Comparison of ENCODE assay signal across 8 cellular contexts in genomic region chr12:51341259-51342007, GRCh38. TPM values are rescaled to one million over a fixed set of nuclear protein-coding genes. Genes with fewer than 3 reads are reported as not detected.
DNase-seq lines count a peak whose midpoint lies in the region; ATAC-seq and TF ChIP-seq lines count a peak whose summit lies in the region.

No MANE protein-coding gene starts in this region.

- no peak overlapping the region for H3K27ac ChIP-seq in liver (ENCODE audit: low read depth in 1 of 2, low read length in 2 of 2)

- peaks cover 0 to 6% (median 2%) of the 10 kb centered on the region in 4 donors for H3K4me1 ChIP-seq in liver (ENCODE audit: control insufficient read depth in 4 of 4, insufficient read depth in 4 of 4, low read length in 3 of 4)

- ATAC-seq in HG03175 (IDR thresholded peaks at IDR 0.05; ENCODE audit: unreplicated experiment): no peak

- H3K9me3 ChIP-seq in liver (ENCODE audit: control insufficient read depth in 4 of 4, low read length in 3 of 4): no peaks in the 10 kb centered on the region

- peak overlapping the region; percentile 69 for H3K27ac Mint-ChIP-seq in activated CD4-positive, alpha-beta T cell treated with anti-CD3 and anti-CD28 coated beads, Interleukin-2, amount 10 ng/mL, durations not matched to agents 7 days and 5 days

- WGBS in liver: 25% methylated on average over 9 of the region's 9 CpGs

- TF ChIP-seq RAD21 in liver (IDR thresholded peaks at IDR 0.05): peak; percentile 97

- DNase-seq in BJ (ENCODE audit: low read depth): peak; percentile 28
- DNase-seq in H7: peak; percentile 79
- peak; percentile 27 to 78 for DNase-seq in NCI-H446 (lab: John Stamatoyannopoulos, UW)
- peak; percentile 81 for DNase-seq in activated CD4-positive, alpha-beta T cell treated with anti-CD3 and anti-CD28 coated beads, Interleukin-2, amount 10 ng/mL, durations not matched to agents 7 days and 5 days
- peak; percentile 64 for DNase-seq in dedifferentiated amniotic fluid mesenchymal stem cell (ENCODE audit: extremely low spot score)
- peak in 2 of 3 donors; percentile 50 to 55 for DNase-seq in stimulated activated CD4-positive, alpha-beta T cell treated with anti-CD3 and anti-CD28 coated beads, TNF-alpha, amount 100 ng/mL, for 1 hour (ENCODE audit: low read depth in 3 of 3, low spot score in 1 of 3)

- H3K36me3 Mint-ChIP-seq in activated CD4-positive, alpha-beta T cell treated with anti-CD3 and anti-CD28 coated beads, Interleukin-2, amount 10 ng/mL, durations not matched to agents 7 days and 5 days (ENCODE audit: low read depth): no peaks in the 10 kb centered on the region

- CTCF ChIA-PET in BJ (lab: Yijun Ruan, JAX): interaction anchor here (0.6 to 2.7 kb wide), 51 partner anchors 9 to 1000 kb away, joined by 3 to 35 read pairs (median 4); partner anchors contain the start of genes CSRNP2, POU6F1, SLC11A2 and SMAGP
- CTCF ChIA-PET in activated CD4-positive, alpha-beta T cell treated with anti-CD3 and anti-CD28 coated beads, Interleukin-2, amount 10 ng/mL, durations not matched to agents 7 days and 5 days (lab: Charles Lee): interaction anchor here (0.5 to 3.4 kb wide), 39 partner anchors 10 to 1081 kb away, joined by 3 to 46 read pairs (median 4); partner anchors contain the start of genes BIN2, POU6F1 and SMAGP

- H3K36me3 ChIP-seq in BJ (ENCODE audit: control insufficient read depth, insufficient read depth, low read length) (no peaks in the 10 kb centered on the region), H7 (replicated peaks; ENCODE audit: control insufficient read depth, insufficient read depth, low read length) (no peaks in the 10 kb centered on the region), liver (ENCODE audit: control insufficient read depth in 4 of 4, insufficient read depth in 3 of 4, low read depth in 1 of 4, low read length in 3 of 4) (no peaks in the 10 kb centered on the region)

- no peaks in the 10 kb centered on the region for H3K9me3 Mint-ChIP-seq in activated CD4-positive, alpha-beta T cell treated with anti-CD3 and anti-CD28 coated beads, Interleukin-2, amount 10 ng/mL, durations not matched to agents 7 days and 5 days

- peak overlapping the region; percentile 24 to 72 for H3K9ac ChIP-seq in liver (ENCODE audit: low read depth in 1 of 2, low read length in 2 of 2)

- H3K4me1 Mint-ChIP-seq in activated CD4-positive, alpha-beta T cell treated with anti-CD3 and anti-CD28 coated beads, Interleukin-2, amount 10 ng/mL, durations not matched to agents 7 days and 5 days: peaks cover 13% of the 10 kb centered on the region

- POLR2A ChIA-PET in BJ (lab: Charles Lee): no interaction called here
- POLR2A ChIA-PET in activated CD4-positive, alpha-beta T cell treated with anti-CD3 and anti-CD28 coated beads, Interleukin-2, amount 10 ng/mL, durations not matched to agents 7 days and 5 days (lab: Charles Lee): interaction anchor here (1.1 kb wide), 1 partner anchor 28 kb away, joined by 5 read pairs; no protein-coding TSS in a partner anchor

- H3K27me3 ChIP-seq in BJ (ENCODE audit: control insufficient read depth, insufficient read depth, low read length) (no peaks in the 10 kb centered on the region), H7 (ENCODE audit: control insufficient read depth, insufficient read depth, low read length) (no peaks in the 10 kb centered on the region), liver (ENCODE audit: control insufficient read depth in 4 of 4, insufficient read depth in 4 of 4, low read length in 3 of 4) (no peaks in the 10 kb centered on the region)

- H3K27me3 Mint-ChIP-seq in activated CD4-positive, alpha-beta T cell treated with anti-CD3 and anti-CD28 coated beads, Interleukin-2, amount 10 ng/mL, durations not matched to agents 7 days and 5 days: no peaks in the 10 kb centered on the region

- H3K4me3 ChIP-seq in BJ (ENCODE audit: low read depth, low read length) (no peak overlapping the region), H7 (ENCODE audit: insufficient read depth, low read depth, low read length) (no peak overlapping the region), liver (ENCODE audit: low read depth in 1 of 3, low read length in 3 of 3) (peak overlapping the region; percentile 9 to 47 (median 32))

- H3K4me3 Mint-ChIP-seq in activated CD4-positive, alpha-beta T cell treated with anti-CD3 and anti-CD28 coated beads, Interleukin-2, amount 10 ng/mL, durations not matched to agents 7 days and 5 days: no peak overlapping the region

- TF ChIP-seq CTCF in BJ (IDR thresholded peaks at IDR 0.05; ENCODE audit: insufficient read depth, low read depth, low read length) (peak; percentile 98), liver (IDR thresholded peaks at IDR 0.05; ENCODE audit: low read depth, low read length, missing input control) (peak; percentile 97)

TF ChIP-seq in liver, 16 proteins besides CTCF, POLR2A, EP300 and RAD21:
- TF ChIP-seq YY1 (IDR thresholded peaks at IDR 0.05) (no peak), GABPA (IDR thresholded peaks at IDR 0.05 in 1 of 2, conservative IDR thresholded peaks at IDR 0.05 in 1 of 2) (no peak), NR2F2 (IDR thresholded peaks at IDR 0.05) (peak; percentile 95), RXRA (IDR thresholded peaks at IDR 0.05) (peak; percentile 38 to 48), HNF4A (conservative IDR thresholded peaks at IDR 0.05) (peak in 1 of 2 donors; percentile 45), SP1 (IDR thresholded peaks at IDR 0.05) (peak; percentile 16)

RNA-seq across cellular contexts. Expression of gene CELA1, which starts 5.0 kb away (rescaled TPM):
- polyA plus RNA-seq in BJ (2011; rRNA removed): not detected in 2 replicates
- polyA minus RNA-seq in BJ (2011; rRNA and poly(A)+ RNA removed): not detected in 2 replicates
- total RNA-seq in H7 (2014; rRNA removed; shearing (Covaris generic)): not detected in 2 replicates
- total RNA-seq in activated CD4-positive, alpha-beta T cell treated with anti-CD3 and anti-CD28 coated beads, Interleukin-2, amount 10 ng/mL, durations not matched to agents 7 days and 5 days: not detected
- total RNA-seq in liver: not detected
- not detected for polyA plus RNA-seq in liver

RNA-seq across cellular contexts. Expression of gene BIN2, which starts 17.5 kb away (rescaled TPM):
- polyA plus RNA-seq in BJ (2011; rRNA removed) (not detected in 2 replicates), liver (1 to 10 TPM; 1.9 to 2.8 TPM)
- not detected in 2 replicates for polyA minus RNA-seq in BJ (2011; rRNA and poly(A)+ RNA removed)
- total RNA-seq in H7 (2014; rRNA removed; shearing (Covaris generic)): 0.14 TPM in 1 of 2 replicates, not detected in the other
- total RNA-seq in activated CD4-positive, alpha-beta T cell treated with anti-CD3 and anti-CD28 coated beads, Interleukin-2, amount 10 ng/mL, durations not matched to agents 7 days and 5 days: 100 to 1,000 TPM; 200 to 226 TPM
- total RNA-seq in liver: 10 to 100 TPM in 1 of 2 donors, 1 to 10 TPM in 1; 6.0 to 10.2 TPM

RNA-seq across cellular contexts. Expression of gene GALNT6, which starts 49.8 kb away (rescaled TPM):
- 27.7 and 47.1 TPM in 2 replicates for polyA plus RNA-seq in BJ (2011; rRNA removed)
- polyA minus RNA-seq in BJ (2011; rRNA and poly(A)+ RNA removed): 23.2 and 31.9 TPM in 2 replicates
- total RNA-seq in H7 (2014; rRNA removed; shearing (Covaris generic)): 22.8 and 37.0 TPM in 2 replicates
- total RNA-seq in activated CD4-positive, alpha-beta T cell treated with anti-CD3 and anti-CD28 coated beads, Interleukin-2, amount 10 ng/mL, durations not matched to agents 7 days and 5 days: 10 to 100 TPM; 17.5 to 18.9 TPM
- 10 to 100 TPM in 1 of 2 donors, 1 to 10 TPM in 1; 1.5 to 24.1 TPM for total RNA-seq in liver
- under 1 TPM; 0.40 to 0.80 TPM for polyA plus RNA-seq in liver

Comparison
In these comparisons a context has a peak if more than half of its experiments do, and no peak if none do; other contexts are left out.
1. DNase-seq: peak in every context shown above with its lines; median percentile 81 in activated CD4-positive, alpha-beta T cell treated with anti-CD3 and anti-CD28 coated beads, Interleukin-2, amount 10 ng/mL, durations not matched to agents 7 days and 5 days; 79 in H7; 64 in dedifferentiated amniotic fluid mesenchymal stem cell; 52 in NCI-H446; 52 in stimulated activated CD4-positive, alpha-beta T cell treated with anti-CD3 and anti-CD28 coated beads, TNF-alpha, amount 100 ng/mL, for 1 hour; 28 in BJ.
2. H3K4me3 ChIP-seq: peak in liver (3 of 3); none in BJ (single experiment) and H7 (single experiment).
3. RNA of gene BIN2, which starts 17.5 kb away (total RNA-seq): 200 to 226 TPM in activated CD4-positive, alpha-beta T cell treated with anti-CD3 and anti-CD28 coated beads, Interleukin-2, amount 10 ng/mL, durations not matched to agents 7 days and 5 days; 6.0 to 10.2 TPM in liver and 0.14 TPM in H7; every median in the first group is over 10 times any median in the second.